ENCODE assay signal across 8 cellular contexts in the genomic region with DNA sequence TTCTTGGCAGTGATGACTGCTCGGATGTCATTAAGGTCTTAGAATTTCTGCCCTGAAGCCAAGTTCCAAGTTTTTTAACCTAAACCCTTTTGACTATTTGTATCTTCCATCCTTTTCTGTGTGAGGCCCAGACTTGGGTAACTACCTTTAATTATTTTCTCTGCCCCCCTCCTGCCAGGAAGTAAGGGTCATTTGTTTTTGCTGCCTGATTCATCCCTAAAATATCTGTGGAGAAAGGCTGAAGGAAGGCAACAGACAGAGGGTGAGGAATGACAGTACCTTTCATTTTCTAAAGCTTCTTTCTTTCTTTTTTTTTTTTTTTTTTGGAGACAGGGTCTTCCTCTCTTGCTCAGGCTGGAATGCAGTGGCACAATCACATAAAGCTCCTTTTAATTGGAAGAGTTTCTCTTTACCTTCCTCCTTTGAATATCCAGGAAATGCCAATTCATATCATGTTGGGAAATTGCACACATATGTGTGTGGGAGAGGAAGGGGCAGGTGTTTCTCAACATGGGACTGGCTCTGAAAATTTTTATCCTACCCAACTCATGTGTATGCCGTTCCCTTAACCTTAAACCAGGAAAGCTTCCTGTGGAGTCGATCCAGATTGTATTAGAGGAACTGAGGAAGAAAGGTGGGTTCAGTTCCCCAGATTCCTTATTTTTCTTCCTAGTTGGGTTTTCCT. TPM values are rescaled to one million over a fixed set of nuclear protein-coding genes. Genes with fewer than 3 reads are reported as not detected.
DNase-seq lines count a peak whose midpoint lies in the region; ATAC-seq and TF ChIP-seq lines count a peak whose summit lies in the region.

No MANE protein-coding gene starts in this region.

- 67% methylated on average over 3 of the region's 3 CpGs for WGBS in esophagus muscularis mucosa
- 78% methylated on average over 3 of the region's 3 CpGs for WGBS in prostate gland

- H3K9me3 ChIP-seq in esophagus muscularis mucosa (no peaks in the 10 kb centered on the region), prostate gland (no peaks in the 10 kb centered on the region)

- DNase-seq in GF-D8 (lab: John Stamatoyannopoulos, UW), result peak; percentile 23
- peak; percentile 55 for DNase-seq in RPMI7951 (ENCODE audit: low read depth)
- DNase-seq in esophagus muscularis mucosa (ENCODE audit: extremely low spot score), result no peak
- no peak for DNase-seq in prostate gland (ENCODE audit: low spot score)
- DNase-seq in D341Med (ENCODE audit: low spot score), result no peak
- no peak for DNase-seq in dedifferentiated amniotic fluid mesenchymal stem cell (ENCODE audit: extremely low spot score)
- no peak for DNase-seq in stimulated activated naive CD4-positive, alpha-beta T cell treated with Interleukin-2 at 50 U/mL for 16 hours (lab: John Stamatoyannopoulos, UW)

- H3K27ac ChIP-seq in esophagus muscularis mucosa (replicated peaks in 1 of 4) (peak overlapping the region; percentile 83 to 90 (median 88)), prostate gland (peak overlapping the region in 1 of 2 donors; percentile 84)

- TF ChIP-seq POLR2A in esophagus muscularis mucosa (IDR thresholded peaks at IDR 0.05; ENCODE audit: low read depth) (no peak), prostate gland (IDR thresholded peaks at IDR 0.05) (no peak)

- no peak for ATAC-seq in GM21723 (IDR thresholded peaks at IDR 0.05; ENCODE audit: unreplicated experiment)

- no peak for TF ChIP-seq EP300 in esophagus muscularis mucosa (IDR thresholded peaks at IDR 0.05)

- H3K4me3 ChIP-seq in esophagus muscularis mucosa (peak overlapping the region; percentile 75 to 98 (median 84)), prostate gland (peak overlapping the region; percentile 76 to 77)

- H3K4me1 ChIP-seq in esophagus muscularis mucosa, result peaks cover 14 to 19% (median 17%) of the 10 kb centered on the region in 4 donors
- H3K4me1 ChIP-seq in prostate gland (replicated peaks), result peaks cover 3% of the 10 kb centered on the region

- intact Hi-C loops in esophagus muscularis mucosa (cut with DNase I) (no loop called here), prostate gland (cut with DNase I) (no loop called here)

- H3K27me3 ChIP-seq in esophagus muscularis mucosa (no peaks in the 10 kb centered on the region), prostate gland (replicated peaks; ENCODE audit: insufficient read depth) (no peaks in the 10 kb centered on the region)

- H3K36me3 ChIP-seq in esophagus muscularis mucosa (peaks cover 23 to 48% (median 42%) of the 10 kb centered on the region in 4 donors), prostate gland (peaks cover 0 to 3% of the 10 kb centered on the region in 2 donors)

- TF ChIP-seq CTCF in esophagus muscularis mucosa (IDR thresholded peaks at IDR 0.05) (no peak), prostate gland (IDR thresholded peaks at IDR 0.05) (no peak)

RNA-seq across cellular contexts. Expression of gene VPS25, which starts 1.0 kb away (rescaled TPM):
- 106 and 117 TPM in 2 replicates for total RNA-seq in RPMI7951 (2014; rRNA removed; shearing (Covaris generic))
- total RNA-seq in esophagus muscularis mucosa (10 to 100 TPM; 34.5 to 43.9 (median 38.0) TPM), prostate gland (10 to 100 TPM; 57.4 to 91.8 TPM)

RNA-seq across cellular contexts. Expression of gene WNK4, which starts 6.2 kb away (rescaled TPM):
- total RNA-seq in RPMI7951 (2014; rRNA removed; shearing (Covaris generic)), result 0.20 and 0.24 TPM in 2 replicates
- total RNA-seq in esophagus muscularis mucosa, result 1 to 10 TPM in 3 of 4 donors, under 1 TPM in 1; 0.50 to 2.9 (median 2.1) TPM
- total RNA-seq in prostate gland, result 10 to 100 TPM; 24.7 to 28.9 TPM

RNA-seq across cellular contexts. Expression of gene RAMP2, which starts 13.2 kb away (rescaled TPM):
- 1.4 and 2.4 TPM in 2 replicates for total RNA-seq in RPMI7951 (2014; rRNA removed; shearing (Covaris generic))
- total RNA-seq in esophagus muscularis mucosa (10 to 100 TPM; 19.5 to 45.2 (median 34.2) TPM), prostate gland (10 to 100 TPM; 16.3 TPM)

RNA-seq across cellular contexts. Expression of gene COA3, which starts 24.3 kb away (rescaled TPM):
- total RNA-seq in RPMI7951 (2014; rRNA removed; shearing (Covaris generic)), result 102 and 119 TPM in 2 replicates
- 10 to 100 TPM; 65.9 to 74.6 (median 68.3) TPM for total RNA-seq in esophagus muscularis mucosa
- 100 to 1,000 TPM in 1 of 2 donors, 10 to 100 TPM in 1; 70.4 to 167 TPM for total RNA-seq in prostate gland

RNA-seq across cellular contexts. Expression of gene CNTD1, which starts 24.5 kb away (rescaled TPM):
- 0.98 and 1.1 TPM in 2 replicates for total RNA-seq in RPMI7951 (2014; rRNA removed; shearing (Covaris generic))
- total RNA-seq in esophagus muscularis mucosa (1 to 10 TPM in 1 of 4 donors, under 1 TPM in 2, not detected in 1; 0.50 to 3.9 (median 0.57) TPM), prostate gland (1 to 10 TPM; 1.4 to 7.7 TPM)

Comparison
In these comparisons a context has a peak if more than half of its experiments do, and no peak if none do; other contexts are left out.
1. DNase-seq: peak in GF-D8 (single experiment) and RPMI7951 (single experiment); none in esophagus muscularis mucosa (single experiment), prostate gland (single experiment), D341Med (single experiment), dedifferentiated amniotic fluid mesenchymal stem cell (single experiment) and stimulated activated naive CD4-positive, alpha-beta T cell treated with Interleukin-2 at 50 U/mL for 16 hours (single experiment).
2. RNA of gene WNK4, which starts 6.2 kb away (total RNA-seq): 24.7 to 28.9 TPM in prostate gland; 0.50 to 2.9 TPM in esophagus muscularis mucosa and 0.20 to 0.24 TPM in RPMI7951; every median in the first group is over 4 times any median in the second.